Comparison of ENCODE assay signal across 1 cellular context in genomic region chr7:150959739-150960734, GRCh38.
TF ChIP-seq lines count a peak whose summit lies in the region.

No MANE protein-coding gene starts in this region.

TF ChIP-seq in K562, 482 proteins besides CTCF, POLR2A, EP300 and RAD21 (continued from another document and continues in another):
- TF ChIP-seq MBD1 (CRISPR knock-in tag; IDR thresholded peaks at IDR 0.05) (no peak), ARID3A (IDR thresholded peaks at IDR 0.05; ENCODE audit: borderline replicate concordance, low read depth, low read length) (peak; percentile 65; the same call in 1 of the 2 replicates), ZNF589 (CRISPR knock-in tag; IDR thresholded peaks at IDR 0.05; ENCODE audit: low read depth) (peak; percentile 65; the same call in 1 of the 2 replicates), ZNF318 (IDR thresholded peaks at IDR 0.05; ENCODE audit: borderline replicate concordance in 1 of 2, low read depth in 1 of 2) (peak in 1 of 2 experiments; percentile 76; a peak in 2 of 4 replicates), ZNF23 (CRISPR knock-in tag; IDR thresholded peaks at IDR 0.05) (peak; percentile 52; the same call in 1 of the 2 replicates), SP1 (CRISPR knock-in tag; IDR thresholded peaks at IDR 0.05) (peak; percentile 36; the same call in 1 of the 2 replicates), ZNF124 (CRISPR knock-in tag; IDR thresholded peaks at IDR 0.05) (no peak), STAT5A (IDR thresholded peaks at IDR 0.05; ENCODE audit: borderline replicate concordance, low read length) (peak; percentile 98), BCOR (IDR thresholded peaks at IDR 0.05) (peak; percentile 100), SUPT5H (IDR thresholded peaks at IDR 0.05) (peak; percentile 63), SETDB1 (IDR thresholded peaks at IDR 0.05; ENCODE audit: low read length) (no peak), SREBF2 (CRISPR knock-in tag; IDR thresholded peaks at IDR 0.05) (no peak), ATF7 (IDR thresholded peaks at IDR 0.05) (peak; percentile 87), HMG20B (CRISPR knock-in tag; IDR thresholded peaks at IDR 0.05) (no peak), FOS (IDR thresholded peaks at IDR 0.05; ENCODE audit: extremely low read depth, insufficient read length) (no peak), NFXL1 (CRISPR knock-in tag; IDR thresholded peaks at IDR 0.05) (peak; percentile 10; the same call in 1 of the 2 replicates), ZNF277 (CRISPR knock-in tag; IDR thresholded peaks at IDR 0.05; ENCODE audit: borderline replicate concordance) (no peak), SNAPC5 (CRISPR knock-in tag; IDR thresholded peaks at IDR 0.05) (no peak), ZNF224 (CRISPR knock-in tag; IDR thresholded peaks at IDR 0.05) (no peak), ZNF512 (tag; IDR thresholded peaks at IDR 0.05) (peak; percentile 50; the same call in 1 of the 2 replicates), SRSF3 (IDR thresholded peaks at IDR 0.05; ENCODE audit: insufficient read depth, low read length) (peak; percentile 63; the same call in 1 of the 2 replicates), ILF3 (IDR thresholded peaks at IDR 0.05; ENCODE audit: borderline replicate concordance) (no peak), NFATC3 (IDR thresholded peaks at IDR 0.05) (peak; percentile 66), PATZ1 (CRISPR knock-in tag; IDR thresholded peaks at IDR 0.05; ENCODE audit: borderline replicate concordance) (no peak), MCM5 (IDR thresholded peaks at IDR 0.05; ENCODE audit: low read depth) (no peak)
